In the genomic region with DNA sequence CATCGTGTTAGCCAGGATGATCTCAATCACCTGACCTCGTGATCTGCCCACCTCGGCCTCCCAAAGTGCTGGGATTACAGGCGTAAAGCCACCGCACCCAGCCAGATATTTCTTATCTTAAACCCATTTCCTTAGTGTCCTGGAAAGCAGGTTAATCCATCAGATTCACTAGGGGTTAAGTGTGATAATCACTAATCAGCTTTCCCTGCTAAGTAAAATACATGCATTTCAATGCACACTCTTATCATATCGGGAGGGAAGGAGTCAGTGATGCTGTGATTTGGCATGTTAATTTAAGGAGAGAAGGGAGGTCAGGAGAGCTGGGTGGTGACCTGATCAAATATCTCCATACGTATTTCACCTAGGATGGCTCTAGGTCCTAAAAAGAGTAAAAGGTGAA, we compare ENCODE assay signal across 18 cellular contexts. TPM values are rescaled to one million over a fixed set of nuclear protein-coding genes. Genes with fewer than 3 reads are reported as not detected.
DNase-seq lines count a peak whose midpoint lies in the region; ATAC-seq and TF ChIP-seq lines count a peak whose summit lies in the region.
"Had no signal": no experiment of that assay in that cellular context is flagged by ENCODE, and none has a peak within 500 bp of the region (broad histone marks: within the 10 kb centered on the region; RNA-seq: fewer than 3 reads in every experiment).

No MANE protein-coding gene starts in this region.

- no peak overlapping the region for H3K18ac ChIP-seq in mesendoderm (ENCODE audit: low read length)

- peaks cover 10% of the 10 kb centered on the region for H3K4me1 ChIP-seq in mesendoderm (ENCODE audit: control insufficient read depth, low read depth, low read length)

- no peak overlapping the region for H3K9ac ChIP-seq in mesendoderm (ENCODE audit: low read length)

- H2BK120ac ChIP-seq in mesendoderm (ENCODE audit: low read depth, low read length), result no peak overlapping the region

- peaks cover 50 to 56% of the 10 kb centered on the region in 2 donors for H3K4me1 Mint-ChIP-seq in natural killer cell
- H3K4me1 Mint-ChIP-seq in natural killer cell treated with Interleukin-12 subunit alpha and Interleukin-12 subunit beta and Interleukin-15 and Interleukin-18, amount 100 ng/mL, for 72 hours (ENCODE audit: low read depth in 2 of 2), result peaks cover 43 to 49% of the 10 kb centered on the region in 2 donors

- H3K27me3 ChIP-seq in WERI-Rb-1 (ENCODE audit: insufficient read depth, low read depth, severe bottlenecking) (peaks cover 34% of the 10 kb centered on the region), mesendoderm (ENCODE audit: insufficient read depth, low read length, poor library complexity) (no peaks in the 10 kb centered on the region)

- H3K23ac ChIP-seq in mesendoderm (ENCODE audit: low read length), result no peak overlapping the region

- H3K9me3 Mint-ChIP-seq in natural killer cell, result no peaks in the 10 kb centered on the region
- H3K9me3 Mint-ChIP-seq in natural killer cell treated with Interleukin-12 subunit alpha and Interleukin-12 subunit beta and Interleukin-15 and Interleukin-18, amount 100 ng/mL, for 72 hours, result no peaks in the 10 kb centered on the region
- H3K9me3 Mint-ChIP-seq: H9 had no signal

- no peak overlapping the region for H2BK5ac ChIP-seq in mesendoderm (ENCODE audit: low read length)

- DNase-seq in natural killer cell (no peak), WERI-Rb-1 (peak; percentile 61), mesendoderm (peak; percentile 86), NCI-H2171 treated with DMSO at 0.1 percent for 48 hours (lab: John Stamatoyannopoulos, UW) (no peak)
- DNase-seq in natural killer cell treated with Interleukin-12 subunit alpha and Interleukin-12 subunit beta and Interleukin-15 and Interleukin-18, amount 100 ng/mL, for 72 hours (ENCODE audit: low spot score), result no peak
- DNase-seq: CD4-positive, CD25-positive, alpha-beta regulatory T cell; DMS79; H9; KG1; NCI-H1092; NCI-H1436; NCI-H187 treated with DMSO at 0.1 percent for 48 hours; NCI-H2107; NCI-H510A; SIG-M5 had no signal

- H2AK5ac ChIP-seq in mesendoderm (ENCODE audit: low read length), result no peak overlapping the region

- no peaks in the 10 kb centered on the region for H3K9me3 ChIP-seq in WERI-Rb-1 (ENCODE audit: severe bottlenecking)

- no peaks in the 10 kb centered on the region for H3K27me3 Mint-ChIP-seq in natural killer cell (ENCODE audit: low read depth in 2 of 2)
- H3K27me3 Mint-ChIP-seq in natural killer cell treated with Interleukin-12 subunit alpha and Interleukin-12 subunit beta and Interleukin-15 and Interleukin-18, amount 100 ng/mL, for 72 hours, result no peaks in the 10 kb centered on the region
- H3K27me3 Mint-ChIP-seq: CD4-positive, CD25-positive, alpha-beta regulatory T cell had no signal

- no peak overlapping the region for H3K4me2 ChIP-seq in mesendoderm (ENCODE audit: low read length)

- H3K4me3 Mint-ChIP-seq in natural killer cell, result peak overlapping the region; percentile 31
- no peak overlapping the region for H3K4me3 Mint-ChIP-seq in natural killer cell treated with Interleukin-12 subunit alpha and Interleukin-12 subunit beta and Interleukin-15 and Interleukin-18, amount 100 ng/mL, for 72 hours
- H3K4me3 Mint-ChIP-seq: H9 had no signal

- H3K27ac Mint-ChIP-seq in natural killer cell, result peak overlapping the region; percentile 61 to 78
- H3K27ac Mint-ChIP-seq in natural killer cell treated with Interleukin-12 subunit alpha and Interleukin-12 subunit beta and Interleukin-15 and Interleukin-18, amount 100 ng/mL, for 72 hours, result peak overlapping the region in 1 of 2 donors; percentile 20

- H3K79me1 ChIP-seq in mesendoderm (ENCODE audit: low read length), result peaks cover 13% of the 10 kb centered on the region

- H4K5ac ChIP-seq in mesendoderm (ENCODE audit: low read length), result no peak overlapping the region

- no peaks in the 10 kb centered on the region for H3K36me3 Mint-ChIP-seq in natural killer cell
- H3K36me3 Mint-ChIP-seq in natural killer cell treated with Interleukin-12 subunit alpha and Interleukin-12 subunit beta and Interleukin-15 and Interleukin-18, amount 100 ng/mL, for 72 hours, result peaks cover 7% of the 10 kb centered on the region

- no peak overlapping the region for H2BK15ac ChIP-seq in mesendoderm (replicated peaks; ENCODE audit: low read depth)

- intact Hi-C loops in natural killer cell (cut with micrococcal nuclease), result no loop called here

- no peak for TF ChIP-seq CTCF in natural killer cell (IDR thresholded peaks at IDR 0.05)
- no peak for TF ChIP-seq CTCF in WERI-Rb-1 (IDR thresholded peaks at IDR 0.05; ENCODE audit: low read depth, low read length)

- no CpG with 5 or more reads among the region's 7 CpGs for WGBS in mesendoderm (ENCODE audit: extremely low coverage, insufficient coverage, low lambda C conversion rate)

- H3K56ac ChIP-seq in mesendoderm (ENCODE audit: low read length), result no peak overlapping the region

- H3K36me3 ChIP-seq in WERI-Rb-1 (no peaks in the 10 kb centered on the region), mesendoderm (ENCODE audit: control insufficient read depth, insufficient read depth, low read length) (no peaks in the 10 kb centered on the region)

- no peak overlapping the region for H4K8ac ChIP-seq in mesendoderm (ENCODE audit: low read depth, low read length)

- ATAC-seq in natural killer cell (no peak), HG03521 (IDR thresholded peaks at IDR 0.05; ENCODE audit: unreplicated experiment) (no peak), HG03135 (IDR thresholded peaks at IDR 0.05; ENCODE audit: unreplicated experiment) (no peak)
- ATAC-seq in natural killer cell treated with Interleukin-12 subunit alpha and Interleukin-12 subunit beta and Interleukin-15 and Interleukin-18, amount 100 ng/mL, for 72 hours, result no peak
- ATAC-seq: Panc1 had no signal

- no peak overlapping the region for H3K4me3 ChIP-seq in WERI-Rb-1 (ENCODE audit: low read depth, low read length)
- H3K4me3 ChIP-seq in mesendoderm (ENCODE audit: low read length), result no peak overlapping the region

- peaks cover 18% of the 10 kb centered on the region for H3K79me2 ChIP-seq in mesendoderm (ENCODE audit: control insufficient read depth, insufficient read depth, low read length)

- H3K4ac ChIP-seq in mesendoderm (ENCODE audit: low read depth, low read length), result no peak overlapping the region

- no peak overlapping the region for H3K27ac ChIP-seq in WERI-Rb-1
- H3K27ac ChIP-seq in mesendoderm (ENCODE audit: low read depth, low read length), result no peak overlapping the region

RNA-seq across cellular contexts. Expression of gene STAT3, which starts 29.1 kb away (rescaled TPM):
- 100 to 1,000 TPM; 190 to 246 (median 206) TPM for total RNA-seq in natural killer cell
- 100 to 1,000 TPM; 171 to 344 TPM for total RNA-seq in natural killer cell treated with Interleukin-12 subunit alpha and Interleukin-12 subunit beta and Interleukin-15 and Interleukin-18, amount 100 ng/mL, for 72 hours
- 42.3 TPM for polyA plus RNA-seq in mesendoderm (2013, experiment 1 of 2)
- 41.8 TPM for polyA plus RNA-seq in mesendoderm (2013, experiment 2 of 2)

Comparison
In these comparisons a context has a peak if more than half of its experiments do, and no peak if none do; other contexts are left out.
1. DNase-seq: peak in WERI-Rb-1 (single experiment) and mesendoderm (single experiment); none in natural killer cell (single experiment), natural killer cell treated with Interleukin-12 subunit alpha and Interleukin-12 subunit beta and Interleukin-15 and Interleukin-18, amount 100 ng/mL, for 72 hours (single experiment) and NCI-H2171 treated with DMSO at 0.1 percent for 48 hours (single experiment).